Comparison of ENCODE assay signal across 15 cellular contexts in the genomic region with DNA sequence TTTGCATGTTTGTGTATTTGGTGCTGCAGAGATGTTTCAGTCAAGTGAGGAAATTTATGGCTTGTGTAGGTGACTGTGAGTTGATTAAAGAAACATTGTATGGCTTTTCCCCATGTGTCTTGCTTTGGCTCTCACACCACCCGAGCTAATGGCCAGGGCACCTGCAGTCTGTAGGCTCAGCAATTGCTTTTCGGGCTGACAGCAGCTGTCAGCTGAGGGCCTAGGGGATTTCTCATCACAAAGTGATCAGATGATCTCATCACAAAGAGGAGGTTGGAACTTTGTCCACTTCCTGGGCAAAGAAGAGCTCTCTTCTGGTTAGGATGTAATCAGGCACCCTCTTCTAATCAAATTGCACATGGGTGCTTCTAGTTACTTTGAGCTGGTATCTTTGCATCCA.
A peak's percentile ranks its signal among the peaks of the same experiment; 100 is the strongest.
DNase-seq lines count a peak whose midpoint lies in the region; ATAC-seq and TF ChIP-seq lines count a peak whose summit lies in the region.
"Had no signal": no experiment of that assay in that cellular context is flagged by ENCODE, and none has a peak within 500 bp of the region (broad histone marks: within the 10 kb centered on the region; RNA-seq: fewer than 3 reads in every experiment).

No MANE protein-coding gene starts in this region.

- no peak overlapping the region for H3K27ac ChIP-seq in SJCRH30
- H3K27ac ChIP-seq: HL-60 had no signal

- no peak overlapping the region for H3K4me3 Mint-ChIP-seq in activated CD8-positive, alpha-beta T cell treated with anti-CD3 and anti-CD28 coated beads for 36 hours
- H3K4me3 Mint-ChIP-seq: CD4-positive, CD25-positive, alpha-beta regulatory T cell; H9 had no signal

- DNase-seq in NCI-H2171 (lab: John Stamatoyannopoulos, UW), result peak; percentile 13
- DNase-seq in SJCRH30, result peak; percentile 6 to 11
- peak; percentile 9 for DNase-seq in kidney tubule cell (ENCODE audit: low spot score)
- DNase-seq in activated naive CD4-positive, alpha-beta T cell treated with anti-CD3 and anti-CD28 coated beads, Interleukin-2, amount 50 U/mL, for 16 hours, result no peak
- DNase-seq in activated CD8-positive, alpha-beta T cell treated with anti-CD3 and anti-CD28 coated beads for 36 hours, result no peak
- DNase-seq: ACHN; AML-193; CD4-positive, CD25-positive, alpha-beta regulatory T cell; H9; NCI-H226; T-helper 2 cell had no signal

- H3K9me3 Mint-ChIP-seq in activated CD8-positive, alpha-beta T cell treated with anti-CD3 and anti-CD28 coated beads for 36 hours, result no peaks in the 10 kb centered on the region
- H3K9me3 Mint-ChIP-seq: H9 had no signal

- H3K4me1 Mint-ChIP-seq in activated CD8-positive, alpha-beta T cell treated with anti-CD3 and anti-CD28 coated beads for 36 hours (ENCODE audit: low read depth), result no peaks in the 10 kb centered on the region
- H3K4me1 Mint-ChIP-seq: CD4-positive, CD25-positive, alpha-beta regulatory T cell; H9 had no signal

- H3K36me3 ChIP-seq in SJCRH30, result no peaks in the 10 kb centered on the region

- H3K36me3 Mint-ChIP-seq in activated CD8-positive, alpha-beta T cell treated with anti-CD3 and anti-CD28 coated beads for 36 hours (ENCODE audit: low read depth), result no peaks in the 10 kb centered on the region
- H3K36me3 Mint-ChIP-seq: CD4-positive, CD25-positive, alpha-beta regulatory T cell had no signal

- POLR2A ChIA-PET in activated CD8-positive, alpha-beta T cell treated with anti-CD3 and anti-CD28 coated beads for 36 hours (lab: Charles Lee), result no interaction called here

- H3K27me3 ChIP-seq in SJCRH30, result no peaks in the 10 kb centered on the region

- ATAC-seq in HG02798 (IDR thresholded peaks at IDR 0.05; ENCODE audit: poor library complexity, unreplicated experiment), result peak; percentile 43
- ATAC-seq in GM18505 (IDR thresholded peaks at IDR 0.05; ENCODE audit: unreplicated experiment), result no peak
- no peak for ATAC-seq in activated CD8-positive, alpha-beta T cell treated with anti-CD3 and anti-CD28 coated beads for 36 hours
- ATAC-seq: Panc1 had no signal

- no peaks in the 10 kb centered on the region for H3K9me3 ChIP-seq in SJCRH30 (replicated peaks)

- no peaks in the 10 kb centered on the region for H3K4me1 ChIP-seq in SJCRH30

- H3K4me3 ChIP-seq in SJCRH30, result no peak overlapping the region

- no peak for TF ChIP-seq POLR2A in GM18505 (IDR thresholded peaks at IDR 0.05; ENCODE audit: borderline replicate concordance, extremely low read depth, insufficient read depth, insufficient read length)

- intact Hi-C loops in activated CD8-positive, alpha-beta T cell treated with anti-CD3 and anti-CD28 coated beads for 36 hours (cut with micrococcal nuclease), result loop anchor here (5.0 kb wide), 1 partner anchor 358 kb away; no protein-coding TSS in a partner anchor

- no peak overlapping the region for H3K27ac Mint-ChIP-seq in activated CD8-positive, alpha-beta T cell treated with anti-CD3 and anti-CD28 coated beads for 36 hours
- H3K27ac Mint-ChIP-seq: CD4-positive, CD25-positive, alpha-beta regulatory T cell; H9 had no signal

- CTCF ChIA-PET in activated CD8-positive, alpha-beta T cell treated with anti-CD3 and anti-CD28 coated beads for 36 hours (lab: Charles Lee), result no interaction called here

- no peak for TF ChIP-seq CTCF in activated CD8-positive, alpha-beta T cell treated with anti-CD3 and anti-CD28 coated beads for 36 hours (IDR thresholded peaks at IDR 0.05)

- H3K27me3 Mint-ChIP-seq in activated CD8-positive, alpha-beta T cell treated with anti-CD3 and anti-CD28 coated beads for 36 hours, result no peaks in the 10 kb centered on the region
- H3K27me3 Mint-ChIP-seq: CD4-positive, CD25-positive, alpha-beta regulatory T cell had no signal

Comparison
In these comparisons a context has a peak if more than half of its experiments do, and no peak if none do; other contexts are left out.
1. DNase-seq: peak in NCI-H2171 (single experiment), SJCRH30 (2 of 2) and kidney tubule cell (single experiment); none in activated naive CD4-positive, alpha-beta T cell treated with anti-CD3 and anti-CD28 coated beads, Interleukin-2, amount 50 U/mL, for 16 hours (single experiment) and activated CD8-positive, alpha-beta T cell treated with anti-CD3 and anti-CD28 coated beads for 36 hours (single experiment).